Comparison of ENCODE assay signal across 23 cellular contexts in the genomic region with DNA sequence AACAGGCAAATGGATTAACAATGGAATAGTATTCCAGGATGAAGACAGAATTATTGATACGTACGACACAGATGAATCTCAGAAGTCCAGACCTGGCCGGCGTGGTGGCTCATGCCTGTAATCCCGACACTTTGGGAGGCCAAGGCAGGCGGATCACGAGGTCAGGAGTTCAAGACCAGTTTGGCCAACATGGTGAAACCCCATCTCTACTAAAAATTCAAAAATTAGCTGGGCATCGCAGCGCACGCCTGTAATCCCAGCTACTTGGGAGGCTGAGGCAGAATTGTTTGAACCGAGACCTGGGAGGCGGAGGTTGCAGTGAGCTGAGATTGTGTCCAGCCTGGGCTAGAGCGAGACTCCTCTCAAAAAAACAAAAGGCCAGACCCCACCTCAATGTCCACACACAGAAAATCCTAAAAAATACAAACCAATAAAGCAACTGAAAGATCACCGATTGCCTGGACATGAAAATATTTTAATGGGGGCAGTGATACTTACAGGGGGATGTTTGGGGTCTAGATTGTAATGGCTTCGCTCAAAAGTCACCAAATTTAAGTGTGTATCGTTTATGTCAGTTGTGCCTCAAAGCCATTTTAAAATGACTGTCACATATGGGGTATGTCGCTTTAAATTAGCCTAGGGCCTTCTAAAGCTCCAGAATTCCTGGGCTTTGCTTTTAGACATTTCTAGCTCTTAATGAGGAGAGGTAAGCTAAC. TPM values are rescaled to one million over a fixed set of nuclear protein-coding genes. Genes with fewer than 3 reads are reported as not detected.
DNase-seq lines count a peak whose midpoint lies in the region; FAIRE-seq and TF ChIP-seq lines count a peak whose summit lies in the region.
"Had no signal": no experiment of that assay in that cellular context is flagged by ENCODE, and none has a peak within 500 bp of the region (broad histone marks: within the 10 kb centered on the region; RNA-seq: fewer than 3 reads in every experiment).

No MANE protein-coding gene starts in this region.

- peak overlapping the region in 5 of 7 donors; percentile 23 to 98 (median 57) for H3K27ac Mint-ChIP-seq in CD4-positive, alpha-beta memory T cell

- peak overlapping the region in 2 of 8 donors; percentile 21 to 39 for H3K4me3 Mint-ChIP-seq in CD4-positive, alpha-beta memory T cell

- H3K36me3 Mint-ChIP-seq in CD4-positive, alpha-beta memory T cell, result peaks cover 48 to 81% of the 10 kb centered on the region in 2 donors

- no peaks in the 10 kb centered on the region for H4K20me1 ChIP-seq in endothelial cell of umbilical vein (replicated peaks; ENCODE audit: control insufficient read depth, extremely low read depth, insufficient read depth, low read length)

- intact Hi-C loops in CD4-positive, alpha-beta memory T cell (cut with micrococcal nuclease), result no loop called here
- intact Hi-C loops in endothelial cell of umbilical vein (cut with micrococcal nuclease), result no loop called here

- TF ChIP-seq CTCF in NB4 (IDR thresholded peaks at IDR 0.05; ENCODE audit: low read depth, low read length), result no peak
- no peak for TF ChIP-seq CTCF in endothelial cell of umbilical vein (IDR thresholded peaks at IDR 0.05; ENCODE audit: extremely low read depth in 1 of 2, insufficient read depth in 1 of 2, low read depth in 1 of 2, low read length in 2 of 2)
- TF ChIP-seq CTCF in D721Med (IDR thresholded peaks at IDR 0.05; ENCODE audit: insufficient read depth, missing control alignments), result no peak

- H3K27ac ChIP-seq in CD4-positive, alpha-beta memory T cell (ENCODE audit: low read depth, low read length), result no peak overlapping the region
- H3K27ac ChIP-seq in endothelial cell of umbilical vein (ENCODE audit: insufficient read depth, low read depth, low read length), result no peak overlapping the region
- H3K27ac ChIP-seq: ascending aorta, BLaER1, foreskin keratinocyte, pancreas, upper lobe of left lung had no signal

- BruUV-seq in endothelial cell of umbilical vein (replicated peaks; lab: Mats Ljungman, UMichigan), result no TSS peak

- H3K27me3 Mint-ChIP-seq in CD4-positive, alpha-beta memory T cell, result no peaks in the 10 kb centered on the region

- no peaks in the 10 kb centered on the region for H3K9me3 ChIP-seq in CD4-positive, alpha-beta memory T cell (ENCODE audit: control insufficient read depth in 1 of 2, low read length in 2 of 2)
- no peaks in the 10 kb centered on the region for H3K9me3 ChIP-seq in endothelial cell of umbilical vein (replicated peaks; ENCODE audit: control insufficient read depth, insufficient read depth, low read length)
- H3K9me3 ChIP-seq: ascending aorta, BLaER1, mucosa of descending colon, pancreas, upper lobe of left lung had no signal

- FAIRE-seq in endothelial cell of umbilical vein (lab: Jason Lieb, UNC), result no peak
- FAIRE-seq in D721Med (lab: Jason Lieb, UNC), result no peak
- FAIRE-seq: endometrium, pancreas had no signal

- H3K9ac ChIP-seq in endothelial cell of umbilical vein (replicated peaks; ENCODE audit: extremely low read depth, insufficient read depth, low read length), result no peak overlapping the region
- H3K9ac ChIP-seq: BLaER1 had no signal

- dilution Hi-C loops in endothelial cell of umbilical vein (cut with MboI; ENCODE audit: extremely low pct_ligation_motif_present, low sequenced_read_pairs), result no loop called here

- peaks cover 34% of the 10 kb centered on the region for H3K79me2 ChIP-seq in endothelial cell of umbilical vein (ENCODE audit: control insufficient read depth, insufficient read depth, low read length)

- no peak overlapping the region for H2AFZ ChIP-seq in endothelial cell of umbilical vein (ENCODE audit: low read depth, low read length)

- TF ChIP-seq POLR2A in NB4 (IDR thresholded peaks at IDR 0.05; ENCODE audit: extremely low read depth, insufficient read length) (peak; percentile 9), endothelial cell of umbilical vein (IDR thresholded peaks at IDR 0.05; ENCODE audit: low read depth, low read length) (peak; percentile 43)

- POLR2A ChIA-PET in CD4-positive, alpha-beta memory T cell (lab: Charles Lee; ENCODE audit: partially characterized antibody), result interaction anchor here (0.6 to 9.4 kb wide), 6 partner anchors 14 to 938 kb away, joined by 3 to 170 read pairs (median 4); partner anchors contain the start of genes CENATAC, DPAGT1, SLC37A4 and TMPRSS4
- POLR2A ChIA-PET in endothelial cell of umbilical vein (lab: Charles Lee), result no interaction called here

- no peaks in the 10 kb centered on the region for H3K9me1 ChIP-seq in endothelial cell of umbilical vein (replicated peaks; ENCODE audit: control insufficient read depth, extremely low read depth, insufficient read depth, low read length)

- DNase-seq in DMS 273 (lab: John Stamatoyannopoulos, UW; ENCODE audit: unreplicated experiment) (peak; percentile 15), DMS 273 treated with DMSO at 0.1 percent for 48 hours (lab: John Stamatoyannopoulos, UW) (no peak), NB4 (ENCODE audit: low read depth) (no peak), endothelial cell of umbilical vein (ENCODE audit: low read depth, low spot score) (no peak), D721Med (ENCODE audit: insufficient read length, low spot score) (no peak), activated gamma-delta T cell (lab: John Stamatoyannopoulos, UW) (no peak), cerebellum (ENCODE audit: low spot score) (no peak)
- no peak for DNase-seq in CD4-positive, alpha-beta memory T cell
- DNase-seq: 8988T; activated CD4-positive, CD25-positive, alpha-beta regulatory T cell treated with anti-CD3 and anti-CD28 coated beads, Interleukin-2, amount 50 U/mL, for 72 hours; DMS53; foreskin keratinocyte; Kasumi-1; left cardiac atrium; mucosa of descending colon; NCI-H146; NCI-H226; T-helper 2 cell; upper lobe of left lung had no signal

- peaks cover 14 to 55% (median 28%) of the 10 kb centered on the region in 4 donors for H3K4me1 Mint-ChIP-seq in CD4-positive, alpha-beta memory T cell

- CTCF ChIA-PET in CD4-positive, alpha-beta memory T cell (lab: Charles Lee; ENCODE audit: partially characterized antibody), result interaction anchor here (0.7 to 2.7 kb wide), 3 partner anchors 11 to 225 kb away, joined by 4 to 7 read pairs (median 4); no protein-coding TSS in a partner anchor
- CTCF ChIA-PET in endothelial cell of umbilical vein (lab: Charles Lee), result interaction anchor here (1.0 to 1.5 kb wide), 2 partner anchors 13 to 86 kb away, joined by 3 to 4 read pairs; no protein-coding TSS in a partner anchor

- peaks cover 50% of the 10 kb centered on the region for H3K36me3 ChIP-seq in CD4-positive, alpha-beta memory T cell (ENCODE audit: insufficient read depth, low read length)
- peaks cover 19 to 21% of the 10 kb centered on the region in 2 experiments for H3K36me3 ChIP-seq in endothelial cell of umbilical vein (ENCODE audit: control insufficient read depth in 2 of 2, extremely low read depth in 1 of 2, insufficient read depth in 2 of 2, low read length in 2 of 2)

- no peaks in the 10 kb centered on the region for H3K27me3 ChIP-seq in CD4-positive, alpha-beta memory T cell (ENCODE audit: insufficient read depth, low read length)
- H3K27me3 ChIP-seq in endothelial cell of umbilical vein (ENCODE audit: control insufficient read depth in 2 of 2, insufficient read depth in 2 of 2, low read length in 2 of 2), result no peaks in the 10 kb centered on the region
- H3K27me3 ChIP-seq: ascending aorta, BLaER1, foreskin keratinocyte, pancreas, upper lobe of left lung had no signal

- peaks cover 24% of the 10 kb centered on the region for H3K4me1 ChIP-seq in CD4-positive, alpha-beta memory T cell (ENCODE audit: insufficient read depth, low read length)
- peaks cover 10% of the 10 kb centered on the region for H3K4me1 ChIP-seq in endothelial cell of umbilical vein (ENCODE audit: control insufficient read depth, extremely low read depth, insufficient read depth, low read length)

- no peaks in the 10 kb centered on the region for H3K9me3 Mint-ChIP-seq in CD4-positive, alpha-beta memory T cell

- H3K4me2 ChIP-seq in endothelial cell of umbilical vein (ENCODE audit: insufficient read depth, low read length), result no peak overlapping the region
- H3K4me2 ChIP-seq: BLaER1 had no signal

- H3K4me3 ChIP-seq in CD4-positive, alpha-beta memory T cell (ENCODE audit: low read length in 2 of 2), result no peak overlapping the region
- H3K4me3 ChIP-seq in NB4 (ENCODE audit: low read depth, low read length) (no peak overlapping the region), endothelial cell of umbilical vein (replicated peaks in 1 of 3; ENCODE audit: insufficient read depth in 1 of 3, low read depth in 1 of 3, low read length in 3 of 3) (no peak overlapping the region)
- H3K4me3 ChIP-seq: ascending aorta, BLaER1, mucosa of descending colon, pancreas, upper lobe of left lung had no signal

RNA-seq across cellular contexts. Expression of gene RPS25, which starts 3.8 kb away (rescaled TPM):
- 1,000 to 10,000 TPM; 2,545 to 2,705 TPM for total RNA-seq in CD4-positive, alpha-beta memory T cell
- 1,000 to 10,000 TPM; 4,676 to 5,786 TPM for polyA plus RNA-seq in CD4-positive, alpha-beta memory T cell
- total RNA-seq in endothelial cell of umbilical vein, result 992 and 1,027 TPM in 2 replicates
- polyA plus RNA-seq in endothelial cell of umbilical vein, result 579 and 887 TPM in 2 replicates
- polyA plus RNA-seq in endothelial cell of umbilical vein (2011; cell fraction: cytosol; rRNA removed), result 2,801 and 3,403 TPM in 2 replicates
- 742 and 981 TPM in 2 replicates for polyA plus RNA-seq in endothelial cell of umbilical vein (2011; cell fraction: nucleus; rRNA removed)
- polyA plus RNA-seq in endothelial cell of umbilical vein (2012), result 1,355 and 1,476 TPM in 2 replicates
- 61.2 and 80.7 TPM in 2 replicates for polyA minus RNA-seq in endothelial cell of umbilical vein
- polyA minus RNA-seq in endothelial cell of umbilical vein (2011; cell fraction: cytosol; rRNA and poly(A)+ RNA removed), result 297 TPM
- polyA minus RNA-seq in endothelial cell of umbilical vein (2011; cell fraction: nucleus; rRNA and poly(A)+ RNA removed), result 28.8 and 29.7 TPM in 2 replicates
- 284 TPM for total RNA-seq in cerebellum

RNA-seq across cellular contexts. Expression of gene TRAPPC4, which starts 4.2 kb away (rescaled TPM):
- total RNA-seq in CD4-positive, alpha-beta memory T cell, result 10 to 100 TPM; 89.2 to 97.3 TPM
- 100 to 1,000 TPM in 1 of 2 donors, 10 to 100 TPM in 1; 92.1 to 116 TPM for polyA plus RNA-seq in CD4-positive, alpha-beta memory T cell
- total RNA-seq in endothelial cell of umbilical vein, result 64.2 and 79.3 TPM in 2 replicates
- 180 and 224 TPM in 2 replicates for polyA plus RNA-seq in endothelial cell of umbilical vein
- 149 and 157 TPM in 2 replicates for polyA plus RNA-seq in endothelial cell of umbilical vein (2011; cell fraction: cytosol; rRNA removed)
- 75.4 and 81.5 TPM in 2 replicates for polyA plus RNA-seq in endothelial cell of umbilical vein (2011; cell fraction: nucleus; rRNA removed)
- 136 and 157 TPM in 2 replicates for polyA plus RNA-seq in endothelial cell of umbilical vein (2012)
- polyA minus RNA-seq in endothelial cell of umbilical vein, result 108 and 114 TPM in 2 replicates
- 17.2 TPM for polyA minus RNA-seq in endothelial cell of umbilical vein (2011; cell fraction: cytosol; rRNA and poly(A)+ RNA removed)
- polyA minus RNA-seq in endothelial cell of umbilical vein (2011; cell fraction: nucleus; rRNA and poly(A)+ RNA removed), result 22.6 and 23.1 TPM in 2 replicates
- 32.8 TPM for total RNA-seq in cerebellum

RNA-seq across cellular contexts. Expression of gene SLC37A4, which starts 16.3 kb away (rescaled TPM):
- 10 to 100 TPM; 14.6 to 14.8 TPM for total RNA-seq in CD4-positive, alpha-beta memory T cell
- 10 to 100 TPM; 10.6 to 13.0 TPM for polyA plus RNA-seq in CD4-positive, alpha-beta memory T cell
- total RNA-seq in endothelial cell of umbilical vein (19.9 and 21.5 TPM in 2 replicates), cerebellum (10.0 TPM)
- 36.5 and 41.9 TPM in 2 replicates for polyA plus RNA-seq in endothelial cell of umbilical vein
- polyA plus RNA-seq in endothelial cell of umbilical vein (2011; cell fraction: cytosol; rRNA removed), result 27.4 and 27.8 TPM in 2 replicates
- 58.3 and 71.9 TPM in 2 replicates for polyA plus RNA-seq in endothelial cell of umbilical vein (2011; cell fraction: nucleus; rRNA removed)
- 15.8 and 17.6 TPM in 2 replicates for polyA plus RNA-seq in endothelial cell of umbilical vein (2012)
- 42.3 and 44.5 TPM in 2 replicates for polyA minus RNA-seq in endothelial cell of umbilical vein
- 12.2 TPM for polyA minus RNA-seq in endothelial cell of umbilical vein (2011; cell fraction: cytosol; rRNA and poly(A)+ RNA removed)
- polyA minus RNA-seq in endothelial cell of umbilical vein (2011; cell fraction: nucleus; rRNA and poly(A)+ RNA removed), result 8.3 and 10.9 TPM in 2 replicates

RNA-seq across cellular contexts. Expression of gene CENATAC, which starts 16.4 kb away (rescaled TPM):
- total RNA-seq in CD4-positive, alpha-beta memory T cell, result 100 to 1,000 TPM; 109 to 114 TPM
- polyA plus RNA-seq in CD4-positive, alpha-beta memory T cell, result 10 to 100 TPM; 13.3 to 16.9 TPM
- total RNA-seq in endothelial cell of umbilical vein (39.0 and 41.8 TPM in 2 replicates), cerebellum (44.6 TPM)
- 14.2 and 14.6 TPM in 2 replicates for polyA plus RNA-seq in endothelial cell of umbilical vein
- 5.3 and 6.9 TPM in 2 replicates for polyA plus RNA-seq in endothelial cell of umbilical vein (2011; cell fraction: cytosol; rRNA removed)
- 116 and 137 TPM in 2 replicates for polyA plus RNA-seq in endothelial cell of umbilical vein (2011; cell fraction: nucleus; rRNA removed)
- 10.8 and 17.7 TPM in 2 replicates for polyA plus RNA-seq in endothelial cell of umbilical vein (2012)
- polyA minus RNA-seq in endothelial cell of umbilical vein, result 18.3 and 23.0 TPM in 2 replicates
- polyA minus RNA-seq in endothelial cell of umbilical vein (2011; cell fraction: cytosol; rRNA and poly(A)+ RNA removed), result 10.9 TPM
- 40.3 and 48.5 TPM in 2 replicates for polyA minus RNA-seq in endothelial cell of umbilical vein (2011; cell fraction: nucleus; rRNA and poly(A)+ RNA removed)

RNA-seq across cellular contexts. Expression of gene HYOU1, which starts 42.6 kb away (rescaled TPM):
- total RNA-seq in CD4-positive, alpha-beta memory T cell, result 100 to 1,000 TPM; 136 to 146 TPM
- polyA plus RNA-seq in CD4-positive, alpha-beta memory T cell, result 10 to 100 TPM; 24.1 to 27.9 TPM
- total RNA-seq in endothelial cell of umbilical vein (286 and 302 TPM in 2 replicates), cerebellum (39.9 TPM)
- 318 and 355 TPM in 2 replicates for polyA plus RNA-seq in endothelial cell of umbilical vein
- 263 and 280 TPM in 2 replicates for polyA plus RNA-seq in endothelial cell of umbilical vein (2011; cell fraction: cytosol; rRNA removed)
- polyA plus RNA-seq in endothelial cell of umbilical vein (2011; cell fraction: nucleus; rRNA removed), result 330 and 348 TPM in 2 replicates
- 217 and 236 TPM in 2 replicates for polyA plus RNA-seq in endothelial cell of umbilical vein (2012)
- polyA minus RNA-seq in endothelial cell of umbilical vein, result 356 and 385 TPM in 2 replicates
- 50.0 TPM for polyA minus RNA-seq in endothelial cell of umbilical vein (2011; cell fraction: cytosol; rRNA and poly(A)+ RNA removed)
- 97.4 and 134 TPM in 2 replicates for polyA minus RNA-seq in endothelial cell of umbilical vein (2011; cell fraction: nucleus; rRNA and poly(A)+ RNA removed)
